In genomic region chr3:193592841-193593665, GRCh38 we compare ENCODE assay signal across 8 cellular contexts. TPM values are rescaled to one million over a fixed set of nuclear protein-coding genes. Genes with fewer than 3 reads are reported as not detected.
DNase-seq lines count a peak whose midpoint lies in the region; ATAC-seq and TF ChIP-seq lines count a peak whose summit lies in the region.

OPA1 (plus strand) TSS chr3:193593208; CDS start chr3:193593378, 170 bp downstream.

- peak within 1 kb of the TSS; percentile 80 for H3K27ac Mint-ChIP-seq in WTC11

- H3K27me3 Mint-ChIP-seq in WTC11 (ENCODE audit: low read depth) = peaks cover 14% of the 10 kb centered on the region

- H3K4me1 Mint-ChIP-seq in WTC11 = peaks cover 34% of the 10 kb centered on the region

- POLR2A ChIA-PET in WTC11 (lab: Charles Lee) = no interaction called here

- H3K4me3 Mint-ChIP-seq in WTC11 = peak within 1 kb of the TSS; percentile 95

- in situ Hi-C loops in GM18951 (cut with MboI; ENCODE audit: low sequenced_read_pairs, unreplicated experiment) = no loop called here

- TF ChIP-seq CTCF in WTC11 (IDR thresholded peaks at IDR 0.05) (no peak), cardiac fibroblast (IDR thresholded peaks at IDR 0.05; ENCODE audit: low read depth, low read length) (no peak)

- CTCF ChIA-PET in WTC11 (lab: Charles Lee) = no interaction called here

- H3K4me3 ChIP-seq in cardiac fibroblast (replicated peaks in 1 of 2; ENCODE audit: low read depth in 2 of 2, low read length in 2 of 2) = peak within 1 kb of the TSS; percentile 79 to 89

- ATAC-seq in HG03196 (IDR thresholded peaks at IDR 0.05; ENCODE audit: unreplicated experiment) (peak; percentile 99), WTC11 (peak; percentile 94)

- no peaks in the 10 kb centered on the region for H3K9me3 Mint-ChIP-seq in WTC11

- peak; percentile 82 for TF ChIP-seq POLR2A in GM18951 (IDR thresholded peaks at IDR 0.05; ENCODE audit: extremely low read depth, insufficient read depth, insufficient read length)

- DNase-seq in AG08395 (ENCODE audit: low spot score) (peak; percentile 99), NCI-H226 (peak; percentile 99), WTC11 (ENCODE audit: low spot score) (peak; percentile 99), cardiac fibroblast (ENCODE audit: low read depth in 2 of 2) (peak; percentile 99), iPS-NIHi7 (ENCODE audit: extremely low spot score) (peak; percentile 99), smooth muscle cell of the brain vasculature (ENCODE audit: low read depth, low spot score) (peak; percentile 97)

- peaks cover 9% of the 10 kb centered on the region for H3K36me3 Mint-ChIP-seq in WTC11

TF ChIP-seq in WTC11, 78 proteins besides CTCF, POLR2A, EP300 and RAD21 (continues in another document):
- TF ChIP-seq IRF1 (CRISPR knock-in tag; IDR thresholded peaks at IDR 0.05) (peak; percentile 77), USF2 (CRISPR knock-in tag; IDR thresholded peaks at IDR 0.05) (peak; percentile 39; the same call in 1 of the 2 replicates), ARID4B (CRISPR knock-in tag; IDR thresholded peaks at IDR 0.05; ENCODE audit: borderline replicate concordance) (peak; percentile 45; the same call in 1 of the 2 replicates), ETV6 (CRISPR knock-in tag; IDR thresholded peaks at IDR 0.05) (peak; percentile 96), HMGXB4 (CRISPR knock-in tag; IDR thresholded peaks at IDR 0.05) (peak; percentile 84), FOXP1 (CRISPR knock-in tag; IDR thresholded peaks at IDR 0.05; ENCODE audit: borderline replicate concordance) (peak; percentile 78; the same call in 1 of the 2 replicates), SMAD3 (CRISPR knock-in tag; IDR thresholded peaks at IDR 0.05; ENCODE audit: borderline replicate concordance) (0 out of 2 replicates have a peak, but pooled peaks have one; percentile 76), ZBTB43 (CRISPR knock-in tag; IDR thresholded peaks at IDR 0.05) (0 out of 2 replicates have a peak, but pooled peaks have one; percentile 28), STAT6 (CRISPR knock-in tag; conservative IDR thresholded peaks at IDR 0.05; ENCODE audit: low read depth) (no peak), TP53 (CRISPR knock-in tag; IDR thresholded peaks at IDR 0.05) (peak; percentile 46; the same call in 1 of the 2 replicates), FOXK1 (CRISPR knock-in tag; IDR thresholded peaks at IDR 0.05) (peak; percentile 97), MLX (CRISPR knock-in tag; IDR thresholded peaks at IDR 0.05) (no peak)

RNA-seq across cellular contexts. Expression of gene OPA1, which starts in this region (rescaled TPM):
- total RNA-seq in WTC11 (2021) = 64.6 to 84.7 TPM (median 77.6 TPM) in 3 replicates

Comparison
In these comparisons a context has a peak if more than half of its experiments do, and no peak if none do; other contexts are left out.
1. Peak in every context shown above with its lines: DNase-seq, ATAC-seq and H3K4me3 ChIP-seq.